ENCODE assay signal across 10 cellular contexts in genomic region chr2:73177645-73178255, GRCh38. TPM values are rescaled to one million over a fixed set of nuclear protein-coding genes. Genes with fewer than 3 reads are reported as not detected.
A peak's percentile ranks its signal among the peaks of the same experiment; 100 is the strongest.
DNase-seq lines count a peak whose midpoint lies in the region; ATAC-seq and TF ChIP-seq lines count a peak whose summit lies in the region.
"Had no signal": no experiment of that assay in that cellular context is flagged by ENCODE, and none has a peak within 500 bp of the region (broad histone marks: within the 10 kb centered on the region; RNA-seq: fewer than 3 reads in every experiment).

No MANE protein-coding gene starts in this region.

- peaks cover 10% of the 10 kb centered on the region for H3K27me3 ChIP-seq in CD8-positive, alpha-beta memory T cell (ENCODE audit: insufficient read depth, low read length, poor library complexity, severe bottlenecking)

- peaks cover 22% of the 10 kb centered on the region for H3K4me1 ChIP-seq in CD8-positive, alpha-beta memory T cell (ENCODE audit: insufficient read depth, low read length)

- H3K27me3 Mint-ChIP-seq in CD8-positive, alpha-beta memory T cell: peaks cover 19 to 56% of the 10 kb centered on the region in 2 donors
- H3K27me3 Mint-ChIP-seq in brain: peaks cover 78% of the 10 kb centered on the region
- peaks cover 98% of the 10 kb centered on the region for H3K27me3 Mint-ChIP-seq in neural crest cell (ENCODE audit: low read depth)

- no peak overlapping the region for H3K4me3 ChIP-seq in CD8-positive, alpha-beta memory T cell (ENCODE audit: low read length)

- ATAC-seq in HG03354 (IDR thresholded peaks at IDR 0.05; ENCODE audit: poor library complexity, severe bottlenecking, unreplicated experiment): peak; percentile 6
- no peak for ATAC-seq in GM19023 (IDR thresholded peaks at IDR 0.05; ENCODE audit: unreplicated experiment)
- no peak for ATAC-seq in HG02588 (IDR thresholded peaks at IDR 0.05; ENCODE audit: unreplicated experiment)

- CTCF ChIA-PET in CD8-positive, alpha-beta memory T cell (lab: Charles Lee): interaction anchor here (0.6 to 4.2 kb wide), 51 partner anchors 9 to 317 kb away, joined by 3 to 85 read pairs (median 5); partner anchors contain the start of genes CCT7, NOTO, PRADC1 and RAB11FIP5

- peaks cover 0 to 2% (median 0%) of the 10 kb centered on the region in 5 donors for H3K9me3 Mint-ChIP-seq in CD8-positive, alpha-beta memory T cell
- peaks cover 0 to 1% (median 0%) of the 10 kb centered on the region in 5 experiments for H3K9me3 Mint-ChIP-seq in brain
- H3K9me3 Mint-ChIP-seq in neural crest cell: no peaks in the 10 kb centered on the region

- no peak for DNase-seq in CD8-positive, alpha-beta memory T cell
- DNase-seq in neural crest cell (ENCODE audit: low read depth, low spot score): no peak
- no peak for DNase-seq in NCI-H2081 (lab: John Stamatoyannopoulos, UW)
- no peak for DNase-seq in activated CD4-positive, CD25-positive, alpha-beta regulatory T cell treated with anti-CD3 and anti-CD28 coated beads, Interleukin-2, amount 50 U/mL, for 72 hours

- H3K27ac Mint-ChIP-seq in CD8-positive, alpha-beta memory T cell: peak overlapping the region in 5 of 8 donors; percentile 24 to 76 (median 58)
- H3K27ac Mint-ChIP-seq in brain (peak overlapping the region in 3 of 5 experiments; percentile 40 to 89 (median 65)), neural crest cell (ENCODE audit: unreplicated experiment) (no peak overlapping the region)

- H3K4me3 Mint-ChIP-seq in CD8-positive, alpha-beta memory T cell: peak overlapping the region; percentile 87 to 95 (median 89)
- H3K4me3 Mint-ChIP-seq in brain (peak overlapping the region; percentile 90 to 92 (median 91)), neural crest cell (peak overlapping the region; percentile 88)

- peak; percentile 49 to 59 for TF ChIP-seq CTCF in brain (conservative IDR thresholded peaks at IDR 0.05)
- TF ChIP-seq CTCF in neural crest cell (conservative IDR thresholded peaks at IDR 0.05): peak; percentile 28

- no peaks in the 10 kb centered on the region for H3K36me3 Mint-ChIP-seq in CD8-positive, alpha-beta memory T cell
- H3K36me3 Mint-ChIP-seq in brain (no peaks in the 10 kb centered on the region), neural crest cell (ENCODE audit: low read depth) (no peaks in the 10 kb centered on the region)

- H3K9me3 ChIP-seq in CD8-positive, alpha-beta memory T cell (ENCODE audit: low read length): no peaks in the 10 kb centered on the region

- POLR2A ChIA-PET in CD8-positive, alpha-beta memory T cell (lab: Charles Lee): interaction anchor here (0.6 kb wide), 1 partner anchor 56 kb away, joined by 3 read pairs; the partner anchor contains the start of gene CCT7

- no peak overlapping the region for H3K27ac ChIP-seq in CD8-positive, alpha-beta memory T cell (ENCODE audit: low read depth, low read length)

- no peaks in the 10 kb centered on the region for H3K36me3 ChIP-seq in CD8-positive, alpha-beta memory T cell (ENCODE audit: insufficient read depth, low read length)

- peaks cover 14 to 22% (median 15%) of the 10 kb centered on the region in 3 donors for H3K4me1 Mint-ChIP-seq in CD8-positive, alpha-beta memory T cell
- H3K4me1 Mint-ChIP-seq in brain (peaks cover 25% of the 10 kb centered on the region), neural crest cell (peaks cover 18% of the 10 kb centered on the region)

RNA-seq across cellular contexts. Expression of gene NOTO, which starts 24.6 kb away (rescaled TPM):
- not detected for total RNA-seq in CD8-positive, alpha-beta memory T cell
- polyA plus RNA-seq in CD8-positive, alpha-beta memory T cell: not detected
- polyA plus RNA-seq in brain (ENCODE audit: insufficient read depth, low read depth, low replicate concordance): not detected
- total RNA-seq in neural crest cell: not detected in 2 replicates
- total RNA-seq: urinary bladder had no signal
- polyA plus RNA-seq: adipose tissue had no signal

RNA-seq across cellular contexts. Expression of gene SMYD5, which starts 36.3 kb away (rescaled TPM):
- 10 to 100 TPM; 41.2 to 42.8 TPM for total RNA-seq in CD8-positive, alpha-beta memory T cell
- 21.5 TPM for polyA plus RNA-seq in CD8-positive, alpha-beta memory T cell
- 15.5 TPM for polyA plus RNA-seq in brain (ENCODE audit: insufficient read depth, low read depth, low replicate concordance)
- total RNA-seq in neural crest cell: 33.7 and 33.9 TPM in 2 replicates

RNA-seq across cellular contexts. Expression of gene PRADC1, which starts 55.3 kb away (rescaled TPM):
- total RNA-seq in CD8-positive, alpha-beta memory T cell: 10 to 100 TPM; 21.1 to 24.9 TPM
- polyA plus RNA-seq in CD8-positive, alpha-beta memory T cell: 27.2 TPM
- 44.5 TPM for polyA plus RNA-seq in brain (ENCODE audit: insufficient read depth, low read depth, low replicate concordance)
- total RNA-seq in neural crest cell: 11.4 and 11.7 TPM in 2 replicates

RNA-seq across cellular contexts. Expression of gene CCT7, which starts 56.4 kb away (rescaled TPM):
- 100 to 1,000 TPM; 750 to 758 TPM for total RNA-seq in CD8-positive, alpha-beta memory T cell
- 263 TPM for polyA plus RNA-seq in CD8-positive, alpha-beta memory T cell
- 304 TPM for polyA plus RNA-seq in brain (ENCODE audit: insufficient read depth, low read depth, low replicate concordance)
- total RNA-seq in neural crest cell: 446 and 460 TPM in 2 replicates
